ENCODE assay signal across 28 cellular contexts in genomic region chr10:124268976-124269375, GRCh38.
"Had no signal": no experiment of that assay in that cellular context is flagged by ENCODE, and none has a peak within 500 bp of the region (broad histone marks: within the 10 kb centered on the region; RNA-seq: fewer than 3 reads in every experiment).

No MANE protein-coding gene starts in this region.

- H3K27ac ChIP-seq: neutrophil, ovary, prostate gland, skin epidermis, suprapubic skin, thoracic aorta, upper lobe of right lung had no signal

- H3K4me3 Mint-ChIP-seq: mesothelial cell of epicardium; naive thymus-derived CD4-positive, alpha-beta T cell; natural killer cell treated with Interleukin-12 subunit alpha and Interleukin-12 subunit beta and Interleukin-15 and Interleukin-18, amount 100 ng/mL, for 72 hours; stimulated activated effector memory CD8-positive, alpha-beta T cell treated with anti-CD3 and anti-CD28 coated beads, Interleukin-12 subunit alpha, Interleukin-12 subunit beta, amount 100 ng/mL, for 72 hours; stimulated activated naive CD8-positive, alpha-beta T cell treated with anti-CD3 and anti-CD28 coated beads, Interleukin-15, Interleukin-2, amounts not matched to agents 100 ng/mL and 50 ng/mL, for 24 hours had no signal

- H3K27me3 ChIP-seq: neutrophil, ovary, suprapubic skin, tibial artery, upper lobe of right lung had no signal

- H3K27ac Mint-ChIP-seq: mesothelial cell of epicardium; naive thymus-derived CD4-positive, alpha-beta T cell; natural killer cell treated with Interleukin-12 subunit alpha and Interleukin-12 subunit beta and Interleukin-15 and Interleukin-18, amount 100 ng/mL, for 72 hours; stimulated activated effector memory CD8-positive, alpha-beta T cell treated with anti-CD3 and anti-CD28 coated beads, Interleukin-12 subunit alpha, Interleukin-12 subunit beta, amount 100 ng/mL, for 72 hours; stimulated activated naive CD8-positive, alpha-beta T cell treated with anti-CD3 and anti-CD28 coated beads, Interleukin-15, Interleukin-2, amounts not matched to agents 100 ng/mL and 50 ng/mL, for 24 hours had no signal

- H3K9me3 ChIP-seq: neutrophil, ovary, prostate gland had no signal

- H3K36me3 Mint-ChIP-seq: mesothelial cell of epicardium; stimulated activated effector memory CD8-positive, alpha-beta T cell treated with anti-CD3 and anti-CD28 coated beads, Interleukin-12 subunit alpha, Interleukin-12 subunit beta, amount 100 ng/mL, for 72 hours had no signal

- DNase-seq: head of caudate nucleus; hippocampal formation; kidney glomerular epithelial cell; left cardiac atrium; left ventricle myocardium superior; mesendoderm; naive thymus-derived CD4-positive, alpha-beta T cell; occipital lobe; ovary; retina; stimulated activated CD4-positive, alpha-beta T cell treated with anti-CD3 and anti-CD28 coated beads, Interleukin-4, amount 100 ng/mL, for 24 hours; stimulated activated naive CD4-positive, alpha-beta T cell; tibial artery; trophoblast cell; upper lobe of right lung had no signal

- H3K4me1 Mint-ChIP-seq: mesothelial cell of epicardium; stimulated activated effector memory CD8-positive, alpha-beta T cell treated with anti-CD3 and anti-CD28 coated beads, Interleukin-12 subunit alpha, Interleukin-12 subunit beta, amount 100 ng/mL, for 72 hours had no signal

- H3K27me3 Mint-ChIP-seq: stimulated activated naive CD8-positive, alpha-beta T cell treated with anti-CD3 and anti-CD28 coated beads, Interleukin-15, Interleukin-2, amounts not matched to agents 100 ng/mL and 50 ng/mL, for 24 hours had no signal

- H3K36me3 ChIP-seq: neutrophil, ovary, prostate gland, suprapubic skin, thoracic aorta, tibial artery, upper lobe of right lung had no signal

- H3K4me1 ChIP-seq: prostate gland, suprapubic skin, upper lobe of right lung had no signal

- H3K4me3 ChIP-seq: lung, ovary, prostate gland, skin epidermis, suprapubic skin, thoracic aorta, tibial artery, upper lobe of right lung had no signal

- ATAC-seq: left cardiac atrium; left lobe of liver; left ventricle myocardium superior; naive thymus-derived CD4-positive, alpha-beta T cell; natural killer cell treated with Interleukin-12 subunit alpha and Interleukin-12 subunit beta and Interleukin-15 and Interleukin-18, amount 100 ng/mL, for 72 hours; right cardiac atrium; sciatic nerve; stimulated activated effector memory CD8-positive, alpha-beta T cell treated with anti-CD3 and anti-CD28 coated beads, Interleukin-12 subunit alpha, Interleukin-12 subunit beta, amount 100 ng/mL, for 72 hours; upper lobe of right lung had no signal
